ENCODE assay signal across 19 cellular contexts in the genomic region with DNA sequence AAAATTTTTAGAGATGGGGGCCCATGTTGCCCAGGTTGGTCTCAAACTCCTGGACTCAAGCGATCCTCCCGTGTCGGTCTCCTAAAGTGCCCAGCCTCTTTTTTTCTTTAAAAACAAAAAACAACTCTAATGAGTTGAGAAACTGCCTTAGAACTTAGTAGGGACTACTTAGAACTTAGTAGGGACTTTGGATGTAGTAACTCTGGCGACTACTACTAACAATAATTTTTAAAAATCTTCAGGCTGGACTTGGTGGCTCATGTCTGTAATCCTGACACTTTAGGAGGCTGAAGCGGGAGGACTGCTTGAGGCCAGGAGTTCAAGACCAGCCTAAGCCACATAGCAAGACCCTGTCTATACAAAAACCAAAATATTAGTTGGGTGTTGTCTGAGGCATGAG. TPM values are rescaled to one million over a fixed set of nuclear protein-coding genes. Genes with fewer than 3 reads are reported as not detected.
"Had no signal": no experiment of that assay in that cellular context is flagged by ENCODE, and none has a peak within 500 bp of the region (broad histone marks: within the 10 kb centered on the region; RNA-seq: fewer than 3 reads in every experiment).

No MANE protein-coding gene starts in this region.

- H3K4me3 ChIP-seq: lower lobe of right lung, pancreas, stomach, upper lobe of left lung had no signal

- DNase-seq: activated CD4-positive, alpha-beta T cell treated with anti-CD3 and anti-CD28 coated beads, Interleukin-2, amount 50 U/mL, for 1 hour; activated naive CD4-positive, alpha-beta T cell treated with anti-CD3 and anti-CD28 coated beads for 36 hours; activated naive CD8-positive, alpha-beta T cell treated with anti-CD3 and anti-CD28 coated beads, Interleukin-2, amount 50 U/mL, for 24 hours; aorta; cortex of kidney; effector CD4-positive, alpha-beta T cell; foreskin keratinocyte; glutamatergic neuron; left cardiac atrium; lower lobe of right lung; stimulated activated CD4-positive, alpha-beta T cell treated with anti-CD3 and anti-CD28 coated beads, Interleukin-12 subunit alpha, Interleukin-12 subunit beta, amount 100 ng/mL, for 4 hours; stimulated activated CD4-positive, alpha-beta T cell treated with anti-CD3 and anti-CD28 coated beads, Interleukin-2, amount 100 ng/mL, for 24 hours; stomach; testis had no signal

- H3K9me3 Mint-ChIP-seq: activated naive CD4-positive, alpha-beta T cell treated with anti-CD3 and anti-CD28 coated beads for 36 hours; activated naive CD8-positive, alpha-beta T cell treated with anti-CD3 and anti-CD28 coated beads, Interleukin-2, amount 50 U/mL, for 24 hours; activated T-helper 17 cell treated with anti-CD3 and anti-CD28 coated beads, Interleukin-2, amount 50 U/mL, for 72 hours; mesothelial cell of epicardium had no signal

- H3K27me3 ChIP-seq: foreskin keratinocyte, pancreas, stomach, testis, upper lobe of left lung had no signal

- H3K36me3 ChIP-seq: pancreas had no signal

- H3K4me3 Mint-ChIP-seq: activated naive CD4-positive, alpha-beta T cell treated with anti-CD3 and anti-CD28 coated beads for 36 hours; activated naive CD8-positive, alpha-beta T cell treated with anti-CD3 and anti-CD28 coated beads, Interleukin-2, amount 50 U/mL, for 24 hours; activated T-helper 17 cell treated with anti-CD3 and anti-CD28 coated beads, Interleukin-2, amount 50 U/mL, for 72 hours; mesothelial cell of epicardium had no signal

- H3K27ac Mint-ChIP-seq: activated naive CD4-positive, alpha-beta T cell treated with anti-CD3 and anti-CD28 coated beads for 36 hours; activated naive CD8-positive, alpha-beta T cell treated with anti-CD3 and anti-CD28 coated beads, Interleukin-2, amount 50 U/mL, for 24 hours; activated T-helper 17 cell treated with anti-CD3 and anti-CD28 coated beads, Interleukin-2, amount 50 U/mL, for 72 hours; mesothelial cell of epicardium had no signal

- H3K27me3 Mint-ChIP-seq: activated T-helper 17 cell treated with anti-CD3 and anti-CD28 coated beads, Interleukin-2, amount 50 U/mL, for 72 hours had no signal

- H3K9me3 ChIP-seq: lower lobe of right lung, pancreas, stomach, testis, upper lobe of left lung had no signal

- FAIRE-seq: pancreas had no signal

- H3K27ac ChIP-seq: foreskin keratinocyte, lower lobe of right lung, pancreas, stomach, testis, upper lobe of left lung had no signal

RNA-seq across cellular contexts. Expression of a gene that starts 0.5 kb away (rescaled TPM):
- total RNA-seq: activated CD8-positive, alpha-beta memory T cell treated with anti-CD3 and anti-CD28 coated beads for 36 hours; activated naive CD4-positive, alpha-beta T cell treated with anti-CD3 and anti-CD28 coated beads for 36 hours; aorta; foreskin keratinocyte; left cardiac atrium; lower lobe of right lung; pancreas; stomach had no signal
- polyA plus RNA-seq: aorta, foreskin keratinocyte, pancreas had no signal

RNA-seq across cellular contexts. Expression of a gene that starts 24.2 kb away (rescaled TPM):
- total RNA-seq: activated CD8-positive, alpha-beta memory T cell treated with anti-CD3 and anti-CD28 coated beads for 36 hours; activated naive CD4-positive, alpha-beta T cell treated with anti-CD3 and anti-CD28 coated beads for 36 hours; activated T-helper 17 cell treated with anti-CD3 and anti-CD28 coated beads, Interleukin-2, amount 50 U/mL, for 72 hours; foreskin keratinocyte had no signal
